In genomic region chr2:233470839-233471238, GRCh38 we compare ENCODE assay signal across 26 cellular contexts.
A peak's percentile ranks its signal among the peaks of the same experiment; 100 is the strongest.
DNase-seq lines count a peak whose midpoint lies in the region; ATAC-seq and TF ChIP-seq lines count a peak whose summit lies in the region.
"Had no signal": no experiment of that assay in that cellular context is flagged by ENCODE, and none has a peak within 500 bp of the region (broad histone marks: within the 10 kb centered on the region; RNA-seq: fewer than 3 reads in every experiment).

No MANE protein-coding gene starts in this region.

- no peak for DNase-seq in stimulated activated naive CD8-positive, alpha-beta T cell treated with anti-CD3 and anti-CD28 coated beads, Interleukin-15, Interleukin-2, amounts not matched to agents 100 U/mL and 50 U/mL, for 24 hours
- DNase-seq in stimulated activated naive CD8-positive, alpha-beta T cell treated with anti-CD3 and anti-CD28 coated beads, Interleukin-15, amount 100 ng/mL, for 72 hours: no peak
- DNase-seq in left cardiac atrium (peak; percentile 16), gastrocnemius medialis (peak in 1 of 2 donors; percentile 13), HuH-7 (ENCODE audit: low spot score) (no peak), GOT3 (lab: John Stamatoyannopoulos, UW) (no peak), COLO668 (lab: John Stamatoyannopoulos, UW; ENCODE audit: unreplicated experiment) (no peak), thyroid gland (no peak)
- DNase-seq: CD4-positive, alpha-beta T cell; cortex of kidney; GF-D8; mesendoderm; NCI-H1105 treated with DMSO at 0.1 percent for 48 hours; NCI-H2107; NCI-H510A; nephron progenitor cell; spleen; stimulated activated CD4-positive, alpha-beta T cell treated with anti-CD3 and anti-CD28 coated beads, Interleukin-4, amount 100 ng/mL, for 24 hours had no signal

- TF ChIP-seq POLR2A in gastrocnemius medialis (IDR thresholded peaks at IDR 0.05) (no peak), thyroid gland (IDR thresholded peaks at IDR 0.05) (no peak)

- no peak overlapping the region for H3K4me3 ChIP-seq in gastrocnemius medialis
- no peak overlapping the region for H3K4me3 ChIP-seq in thyroid gland (replicated peaks in 1 of 3)
- H3K4me3 ChIP-seq: GM12878, hepatocyte, spleen had no signal

- H3K9me3 ChIP-seq in gastrocnemius medialis (no peaks in the 10 kb centered on the region), thyroid gland (no peaks in the 10 kb centered on the region)
- H3K9me3 ChIP-seq: spleen had no signal

- intact Hi-C loops in left cardiac atrium (cut with DNase I) (no loop called here), gastrocnemius medialis (cut with DNase I; ENCODE audit: low total_unique reads) (no loop called here), thyroid gland (cut with DNase I) (no loop called here)

- peak overlapping the region in 1 of 2 donors; percentile 6 for H3K27ac Mint-ChIP-seq in stimulated activated naive CD8-positive, alpha-beta T cell treated with anti-CD3 and anti-CD28 coated beads, Interleukin-15, amount 100 ng/mL, for 72 hours
- H3K27ac Mint-ChIP-seq: activated B cell treated with CpG ODN at 0.5 μM for 24 hours; activated T-helper 1 cell treated with anti-CD3 and anti-CD28 coated beads, Interleukin-12 subunit alpha, Interleukin-12 subunit beta, Interleukin-2, Interleukin-4 antibody, amounts not matched to agents 30 ng/mL and 10 ng/mL and 1 ng/mL, durations not matched to agents 14 hours and 24 hours and 36 hours; CD4-positive, alpha-beta T cell; nephron progenitor cell; progenitor cell of endocrine pancreas; T-helper 2 cell treated with Interferon-gamma antibody and Interleukin-4, amounts not matched to agents 5 μg/mL and 100 μg/mL, for 36 hours had no signal

- in situ Hi-C loops in gastrocnemius medialis (cut with MboI; ENCODE audit: low sequenced_read_pairs in 4 of 4): no loop called here

- H3K9me3 Mint-ChIP-seq in stimulated activated naive CD8-positive, alpha-beta T cell treated with anti-CD3 and anti-CD28 coated beads, Interleukin-15, amount 100 ng/mL, for 72 hours: peaks cover 0 to 6% of the 10 kb centered on the region in 2 donors
- H3K9me3 Mint-ChIP-seq: activated B cell treated with CpG ODN at 0.5 μM for 24 hours; activated T-helper 1 cell treated with anti-CD3 and anti-CD28 coated beads, Interleukin-12 subunit alpha, Interleukin-12 subunit beta, Interleukin-2, Interleukin-4 antibody, amounts not matched to agents 30 ng/mL and 10 ng/mL and 1 ng/mL, durations not matched to agents 14 hours and 24 hours and 36 hours; CD4-positive, alpha-beta T cell; nephron progenitor cell; T-helper 2 cell treated with Interferon-gamma antibody and Interleukin-4, amounts not matched to agents 5 μg/mL and 100 μg/mL, for 36 hours had no signal

- TF ChIP-seq CTCF in gastrocnemius medialis (IDR thresholded peaks at IDR 0.05 in 4 of 5, conservative IDR thresholded peaks at IDR 0.05 in 1 of 5) (no peak), thyroid gland (IDR thresholded peaks at IDR 0.05) (no peak)

- H3K27me3 Mint-ChIP-seq in stimulated activated naive CD8-positive, alpha-beta T cell treated with anti-CD3 and anti-CD28 coated beads, Interleukin-15, amount 100 ng/mL, for 72 hours: no peaks in the 10 kb centered on the region
- H3K27me3 Mint-ChIP-seq: activated B cell treated with CpG ODN at 0.5 μM for 24 hours; brain; CD4-positive, alpha-beta T cell; progenitor cell of endocrine pancreas had no signal

- peak; percentile 22 for ATAC-seq in stimulated activated naive CD8-positive, alpha-beta T cell treated with anti-CD3 and anti-CD28 coated beads, Interleukin-15, Interleukin-2, amounts not matched to agents 100 U/mL and 50 U/mL, for 24 hours
- no peak for ATAC-seq in stimulated activated naive CD8-positive, alpha-beta T cell treated with anti-CD3 and anti-CD28 coated beads, Interleukin-15, amount 100 ng/mL, for 72 hours
- ATAC-seq in left cardiac atrium (no peak), gastrocnemius medialis (no peak)
- ATAC-seq: GM12878, SK-N-SH treated with all-trans-retinoic acid at 6 μM for 48 hours had no signal

- no peaks in the 10 kb centered on the region for H3K27me3 ChIP-seq in gastrocnemius medialis
- no peaks in the 10 kb centered on the region for H3K27me3 ChIP-seq in thyroid gland
- H3K27me3 ChIP-seq: hepatocyte, spleen had no signal

- H3K4me3 Mint-ChIP-seq in stimulated activated naive CD8-positive, alpha-beta T cell treated with anti-CD3 and anti-CD28 coated beads, Interleukin-15, amount 100 ng/mL, for 72 hours: no peak overlapping the region
- H3K4me3 Mint-ChIP-seq: activated B cell treated with CpG ODN at 0.5 μM for 24 hours; activated T-helper 1 cell treated with anti-CD3 and anti-CD28 coated beads, Interleukin-12 subunit alpha, Interleukin-12 subunit beta, Interleukin-2, Interleukin-4 antibody, amounts not matched to agents 30 ng/mL and 10 ng/mL and 1 ng/mL, durations not matched to agents 14 hours and 24 hours and 36 hours; brain; CD4-positive, alpha-beta T cell; nephron progenitor cell; T-helper 2 cell treated with Interferon-gamma antibody and Interleukin-4, amounts not matched to agents 5 μg/mL and 100 μg/mL, for 36 hours had no signal

- 92 to 96% methylated on average over 11 to 14 of the region's 14 CpGs for WGBS in thyroid gland, 2 donors

- H3K4me1 Mint-ChIP-seq in stimulated activated naive CD8-positive, alpha-beta T cell treated with anti-CD3 and anti-CD28 coated beads, Interleukin-15, amount 100 ng/mL, for 72 hours: peaks cover 4% of the 10 kb centered on the region
- H3K4me1 Mint-ChIP-seq: activated B cell treated with CpG ODN at 0.5 μM for 24 hours had no signal

- H3K4me1 ChIP-seq in gastrocnemius medialis: peaks cover 8 to 19% of the 10 kb centered on the region in 2 donors
- H3K4me1 ChIP-seq in thyroid gland: peaks cover 8 to 25% of the 10 kb centered on the region in 2 donors

- H3K27ac ChIP-seq in gastrocnemius medialis (peak overlapping the region; percentile 61 to 82 (median 72)), thyroid gland (peak overlapping the region in 1 of 3 donors; percentile 47)
- H3K27ac ChIP-seq: hepatocyte had no signal

- H3K36me3 ChIP-seq in gastrocnemius medialis (peaks cover 2 to 84% of the 10 kb centered on the region in 2 donors), thyroid gland (peaks cover 13 to 20% of the 10 kb centered on the region in 2 donors)
